21 cellular contexts compared by ENCODE assay signal in the genomic region with DNA sequence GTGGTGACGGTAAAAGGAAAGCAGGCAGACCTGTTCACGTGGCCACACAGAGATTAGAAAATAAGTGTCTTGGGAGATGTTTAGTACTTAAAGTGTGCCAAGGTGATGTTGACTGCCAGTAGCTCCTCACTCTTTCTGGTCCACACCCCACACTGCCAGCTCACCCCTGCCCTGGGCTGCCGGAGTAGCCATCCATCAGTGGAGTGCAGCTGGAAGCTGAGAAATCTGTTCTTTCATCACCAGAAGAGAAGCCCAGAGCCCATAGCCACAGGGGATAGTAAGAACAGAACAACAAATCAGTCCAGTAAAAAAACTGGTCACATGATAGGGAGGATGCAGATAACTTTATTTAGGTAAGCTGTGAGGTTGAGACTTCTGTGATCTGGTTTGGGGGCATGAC.
DNase-seq lines count a peak whose midpoint lies in the region; ATAC-seq and TF ChIP-seq lines count a peak whose summit lies in the region.
"Had no signal": no experiment of that assay in that cellular context is flagged by ENCODE, and none has a peak within 500 bp of the region (broad histone marks: within the 10 kb centered on the region; RNA-seq: fewer than 3 reads in every experiment).

No MANE protein-coding gene starts in this region.

- no peak overlapping the region for H3K27ac ChIP-seq in mesenchymal stem cell (ENCODE audit: low read length, poor library complexity, severe bottlenecking)

- H3K36me3 ChIP-seq in mesenchymal stem cell (ENCODE audit: control insufficient read depth in 1 of 2, insufficient read depth in 2 of 2, low read depth in 1 of 2, low read length in 2 of 2): no peaks in the 10 kb centered on the region
- H3K36me3 ChIP-seq: MG63 had no signal

- H3K14ac ChIP-seq in mesenchymal stem cell (ENCODE audit: low read length in 2 of 2): no peak overlapping the region

- H3K27me3 ChIP-seq in mesenchymal stem cell (ENCODE audit: control insufficient read depth in 1 of 2, insufficient read depth in 1 of 2, low read length in 2 of 2): no peaks in the 10 kb centered on the region
- H3K27me3 ChIP-seq: MG63 had no signal

- H4K8ac ChIP-seq in mesenchymal stem cell (ENCODE audit: low read length): no peak overlapping the region

- CTCF ChIA-PET in activated CD4-positive, alpha-beta T cell treated with anti-CD3 and anti-CD28 coated beads, Interleukin-2, amount 10 ng/mL, durations not matched to agents 7 days and 5 days (lab: Charles Lee): no interaction called here
- CTCF ChIA-PET in WTC11 (lab: Charles Lee): interaction anchor here (1.4 kb wide), 1 partner anchor 93 kb away, joined by 4 read pairs; no protein-coding TSS in a partner anchor

- H2BK5ac ChIP-seq in mesenchymal stem cell (ENCODE audit: low read depth, low read length, poor library complexity, severe bottlenecking): no peak overlapping the region

- no peak overlapping the region for H4K91ac ChIP-seq in mesenchymal stem cell (ENCODE audit: low read length)

- H3K4me1 ChIP-seq in mesenchymal stem cell (ENCODE audit: control insufficient read depth, insufficient read depth, low read depth, low read length): peaks cover 8% of the 10 kb centered on the region

- TF ChIP-seq CTCF in WTC11 (IDR thresholded peaks at IDR 0.05): no peak
- TF ChIP-seq CTCF in type B pancreatic cell (conservative IDR thresholded peaks at IDR 0.05): no peak

- POLR2A ChIA-PET in activated CD4-positive, alpha-beta T cell treated with anti-CD3 and anti-CD28 coated beads, Interleukin-2, amount 10 ng/mL, durations not matched to agents 7 days and 5 days (lab: Charles Lee): no interaction called here
- POLR2A ChIA-PET in WTC11 (lab: Charles Lee): interaction anchor here (0.6 kb wide), 2 partner anchors 39 to 53 kb away, joined by 4 read pairs; no protein-coding TSS in a partner anchor

- H3K23ac ChIP-seq in mesenchymal stem cell (ENCODE audit: low read length in 2 of 2): no peak overlapping the region

- no peak overlapping the region for H3K9ac ChIP-seq in mesenchymal stem cell (ENCODE audit: low read length)

- no peak overlapping the region for H2BK120ac ChIP-seq in mesenchymal stem cell (ENCODE audit: low read depth, low read length)

- H3K36me3 Mint-ChIP-seq in activated CD4-positive, alpha-beta T cell treated with anti-CD3 and anti-CD28 coated beads, Interleukin-2, amount 10 ng/mL, durations not matched to agents 7 days and 5 days (ENCODE audit: low read depth): no peaks in the 10 kb centered on the region
- H3K36me3 Mint-ChIP-seq in WTC11: no peaks in the 10 kb centered on the region
- H3K36me3 Mint-ChIP-seq in type B pancreatic cell: peaks cover 8% of the 10 kb centered on the region
- H3K36me3 Mint-ChIP-seq: CD4-positive, CD25-positive, alpha-beta regulatory T cell had no signal

- no peak overlapping the region for H3K18ac ChIP-seq in mesenchymal stem cell (ENCODE audit: low read depth in 1 of 2, low read length in 2 of 2)

- H3K4me2 ChIP-seq in mesenchymal stem cell (ENCODE audit: low read length, poor library complexity, severe bottlenecking): no peak overlapping the region

- no peak overlapping the region for H2AFZ ChIP-seq in mesenchymal stem cell (ENCODE audit: low read depth, low read length)

- H3K79me1 ChIP-seq in mesenchymal stem cell (replicated peaks; ENCODE audit: low read length, poor library complexity, severe bottlenecking): peaks cover 16% of the 10 kb centered on the region

- no peak overlapping the region for H3K4me3 ChIP-seq in mesenchymal stem cell (ENCODE audit: insufficient read depth in 1 of 2, low read depth in 1 of 2, low read length in 2 of 2)
- H3K4me3 ChIP-seq: GM12878, MG63 had no signal

- peak overlapping the region; percentile 71 for H2AK5ac ChIP-seq in mesenchymal stem cell (ENCODE audit: low read length, severe bottlenecking)

- WGBS in mesenchymal stem cell: 100% methylated on average over 2 of the region's 3 CpGs

- H3K4me3 Mint-ChIP-seq in activated CD4-positive, alpha-beta T cell treated with anti-CD3 and anti-CD28 coated beads, Interleukin-2, amount 10 ng/mL, durations not matched to agents 7 days and 5 days: no peak overlapping the region
- H3K4me3 Mint-ChIP-seq in WTC11 (no peak overlapping the region), type B pancreatic cell (no peak overlapping the region)
- H3K4me3 Mint-ChIP-seq: B cell; CD4-positive, CD25-positive, alpha-beta regulatory T cell had no signal

- no peak for DNase-seq in activated CD4-positive, alpha-beta T cell treated with anti-CD3 and anti-CD28 coated beads, Interleukin-2, amount 10 ng/mL, durations not matched to agents 7 days and 5 days
- no peak for DNase-seq in activated CD4-positive, alpha-beta T cell treated with anti-CD3 and anti-CD28 coated beads, Interleukin-2, amount 50 U/mL, for 48 hours
- DNase-seq in WTC11 (ENCODE audit: low spot score) (no peak), mesenchymal stem cell (peak; percentile 30), type B pancreatic cell (ENCODE audit: extremely low spot score, unreplicated experiment) (no peak), NCI-H146 (lab: John Stamatoyannopoulos, UW) (no peak), activated T-cell treated with anti-CD3 and anti-CD28 coated beads for 4 hours (no peak)
- DNase-seq: 8988T; CD4-positive, CD25-positive, alpha-beta regulatory T cell; DMS153; Kasumi-1; MG63; NCI-H1092; NCI-H1694; NCI-H2081 treated with DMSO at 0.1 percent for 48 hours; NCI-H510A treated with DMSO at 0.1 percent for 48 hours; NCI-H774 had no signal

- H3K27me3 Mint-ChIP-seq in activated CD4-positive, alpha-beta T cell treated with anti-CD3 and anti-CD28 coated beads, Interleukin-2, amount 10 ng/mL, durations not matched to agents 7 days and 5 days: peaks cover 3% of the 10 kb centered on the region
- H3K27me3 Mint-ChIP-seq in WTC11 (ENCODE audit: low read depth): no peaks in the 10 kb centered on the region
- H3K27me3 Mint-ChIP-seq in type B pancreatic cell: no peaks in the 10 kb centered on the region
- H3K27me3 Mint-ChIP-seq: CD4-positive, CD25-positive, alpha-beta regulatory T cell had no signal

- no peaks in the 10 kb centered on the region for H3K9me3 Mint-ChIP-seq in activated CD4-positive, alpha-beta T cell treated with anti-CD3 and anti-CD28 coated beads, Interleukin-2, amount 10 ng/mL, durations not matched to agents 7 days and 5 days
- peaks cover 4% of the 10 kb centered on the region for H3K9me3 Mint-ChIP-seq in WTC11
- H3K9me3 Mint-ChIP-seq in type B pancreatic cell: peaks cover 4% of the 10 kb centered on the region

- no peaks in the 10 kb centered on the region for H3K4me1 Mint-ChIP-seq in activated CD4-positive, alpha-beta T cell treated with anti-CD3 and anti-CD28 coated beads, Interleukin-2, amount 10 ng/mL, durations not matched to agents 7 days and 5 days
- peaks cover 57% of the 10 kb centered on the region for H3K4me1 Mint-ChIP-seq in WTC11
- peaks cover 30% of the 10 kb centered on the region for H3K4me1 Mint-ChIP-seq in type B pancreatic cell (ENCODE audit: unreplicated experiment)
- H3K4me1 Mint-ChIP-seq: B cell; CD4-positive, CD25-positive, alpha-beta regulatory T cell had no signal

- H3K27ac Mint-ChIP-seq in activated CD4-positive, alpha-beta T cell treated with anti-CD3 and anti-CD28 coated beads, Interleukin-2, amount 10 ng/mL, durations not matched to agents 7 days and 5 days: peak overlapping the region; percentile 38
- peak overlapping the region; percentile 26 for H3K27ac Mint-ChIP-seq in WTC11
- peak overlapping the region; percentile 30 for H3K27ac Mint-ChIP-seq in type B pancreatic cell
- H3K27ac Mint-ChIP-seq: B cell; CD4-positive, CD25-positive, alpha-beta regulatory T cell had no signal

- ATAC-seq in WTC11 (no peak; the same call in 1 of the 2 replicates), GM18517 (IDR thresholded peaks at IDR 0.05; ENCODE audit: unreplicated experiment) (no peak)
- ATAC-seq: GM12878, Right ventricle myocardium inferior had no signal

- H2BK12ac ChIP-seq in mesenchymal stem cell (ENCODE audit: low read length in 2 of 2): no peak overlapping the region

- no peaks in the 10 kb centered on the region for H3K9me3 ChIP-seq in mesenchymal stem cell (ENCODE audit: control insufficient read depth, low read length)
- H3K9me3 ChIP-seq: MG63 had no signal

- no peak overlapping the region for H3K4ac ChIP-seq in mesenchymal stem cell (ENCODE audit: low read depth in 1 of 2, low read length in 2 of 2)

- no peak overlapping the region for H2BK15ac ChIP-seq in mesenchymal stem cell (ENCODE audit: low read depth, poor library complexity, severe bottlenecking)

TF ChIP-seq in WTC11, 78 proteins besides CTCF, POLR2A, EP300 and RAD21:
- TF ChIP-seq FOXJ3 (CRISPR knock-in tag; IDR thresholded peaks at IDR 0.05; ENCODE audit: borderline replicate concordance) (no peak), FOXK1 (CRISPR knock-in tag; IDR thresholded peaks at IDR 0.05) (no peak), TEAD1 (CRISPR knock-in tag; IDR thresholded peaks at IDR 0.05) (no peak), ZNF423 (CRISPR knock-in tag; IDR thresholded peaks at IDR 0.05) (no peak), SOX15 (CRISPR knock-in tag; IDR thresholded peaks at IDR 0.05) (no peak), ZNF396 (CRISPR knock-in tag; IDR thresholded peaks at IDR 0.05; ENCODE audit: borderline replicate concordance) (no peak), FOXP1 (CRISPR knock-in tag; IDR thresholded peaks at IDR 0.05; ENCODE audit: borderline replicate concordance) (no peak), HMGXB4 (CRISPR knock-in tag; IDR thresholded peaks at IDR 0.05) (no peak), TCF7 (CRISPR knock-in tag; IDR thresholded peaks at IDR 0.05; ENCODE audit: low read depth) (no peak)
